ENCODE assay signal across 11 cellular contexts in the genomic region with DNA sequence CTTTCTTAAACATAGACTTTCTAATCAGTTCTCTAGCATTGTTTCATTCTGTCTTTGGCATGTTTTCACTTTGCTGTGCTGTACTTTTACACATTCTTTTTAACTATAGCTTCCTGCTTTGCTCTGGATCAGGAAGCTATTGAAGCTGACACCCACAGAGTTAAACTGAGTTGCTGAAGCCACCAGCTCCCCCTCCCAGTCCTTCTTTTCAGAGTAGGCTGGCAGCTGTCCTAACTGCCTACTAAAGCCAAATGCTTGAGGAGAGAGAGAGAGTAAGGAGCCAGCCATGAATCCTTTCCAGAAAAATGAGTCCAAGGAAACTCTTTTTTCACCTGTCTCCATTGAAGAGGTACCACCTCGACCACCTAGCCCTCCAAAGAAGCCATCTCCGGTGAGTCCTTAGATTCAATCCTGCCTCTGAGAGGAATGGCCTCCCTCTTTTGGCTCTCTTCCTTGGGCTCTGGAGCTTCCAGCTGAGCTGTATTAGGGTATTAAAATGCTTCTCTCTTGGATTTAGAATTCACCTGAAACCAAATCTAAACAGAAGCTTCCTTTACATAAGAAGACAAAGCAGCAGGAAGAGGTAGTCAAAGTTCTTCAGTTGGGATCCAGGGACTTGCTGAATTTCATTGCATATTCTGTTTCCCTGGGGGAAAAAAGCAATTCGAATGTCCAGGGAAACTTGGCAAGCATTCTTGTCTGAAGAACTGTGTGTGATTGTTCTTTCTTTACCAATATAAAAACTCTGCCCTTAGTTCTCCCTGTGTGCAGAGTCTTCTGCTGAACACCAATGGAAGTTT. TPM values are rescaled to one million over a fixed set of nuclear protein-coding genes. Genes with fewer than 3 reads are reported as not detected.
DNase-seq lines count a peak whose midpoint lies in the region; ATAC-seq and TF ChIP-seq lines count a peak whose summit lies in the region.
"Had no signal": no experiment of that assay in that cellular context is flagged by ENCODE, and none has a peak within 500 bp of the region (broad histone marks: within the 10 kb centered on the region; RNA-seq: fewer than 3 reads in every experiment).

TSS of gene SLC15A2 (plus strand) at position 211 of the 800 bp plus-strand sequence. CDS start at position 287, 76 bp downstream.

- H3K27me3 Mint-ChIP-seq in GM23338 (ENCODE audit: insufficient read depth, low read depth, poor library complexity) = peaks cover 9% of the 10 kb centered on the region
- no peaks in the 10 kb centered on the region for H3K27me3 Mint-ChIP-seq in brain
- no peaks in the 10 kb centered on the region for H3K27me3 Mint-ChIP-seq in CD4-positive, alpha-beta memory T cell

- no peaks in the 10 kb centered on the region for H4K20me1 ChIP-seq in GM23338 (replicated peaks; ENCODE audit: insufficient read depth)

- H2AFZ ChIP-seq in GM23338 = peak within 1 kb of the TSS; percentile 0; the same call in 1 of the 2 replicates

- H3K79me2 ChIP-seq in GM23338 (replicated peaks; ENCODE audit: insufficient read depth) = no peaks in the 10 kb centered on the region

- CTCF ChIA-PET in CD4-positive, alpha-beta memory T cell (lab: Charles Lee; ENCODE audit: partially characterized antibody) = no interaction called here

- WGBS in psoas muscle, 3 donors = 5 to 16% (median 11%) methylated on average over 3 of the region's 3 CpGs

- H3K27ac Mint-ChIP-seq in GM23338 (peak within 1 kb of the TSS; percentile 97), brain (peak within 1 kb of the TSS; percentile 6 to 93 (median 86))
- H3K27ac Mint-ChIP-seq in CD4-positive, alpha-beta memory T cell = peak within 1 kb of the TSS in 1 of 7 donors; percentile 16

- TF ChIP-seq CTCF in GM23338 (conservative IDR thresholded peaks at IDR 0.05; ENCODE audit: low read depth in 2 of 2) = no peak
- no peak for TF ChIP-seq CTCF in brain (conservative IDR thresholded peaks at IDR 0.05)
- TF ChIP-seq CTCF in psoas muscle (IDR thresholded peaks at IDR 0.05) = no peak

- POLR2A ChIA-PET in CD4-positive, alpha-beta memory T cell (lab: Charles Lee; ENCODE audit: partially characterized antibody) = no interaction called here

- H3K27ac ChIP-seq in GM23338 (ENCODE audit: low read depth) (peak within 1 kb of the TSS; percentile 83), iPS-18a (ENCODE audit: low read length) (peak within 1 kb of the TSS; percentile 68), psoas muscle (no peak within 1 kb of the TSS)
- H3K27ac ChIP-seq in CD4-positive, alpha-beta memory T cell (ENCODE audit: low read depth, low read length) = no peak within 1 kb of the TSS

- no peaks in the 10 kb centered on the region for H3K9me3 Mint-ChIP-seq in GM23338
- no peaks in the 10 kb centered on the region for H3K9me3 Mint-ChIP-seq in brain
- peaks cover 0 to 2% (median 0%) of the 10 kb centered on the region in 8 donors for H3K9me3 Mint-ChIP-seq in CD4-positive, alpha-beta memory T cell

- intact Hi-C loops in psoas muscle (cut with DNase I) = no loop called here
- intact Hi-C loops in CD4-positive, alpha-beta memory T cell (cut with micrococcal nuclease) = no loop called here

- H3K27me3 ChIP-seq in GM23338 (ENCODE audit: insufficient read depth) (no peaks in the 10 kb centered on the region), iPS-18a (ENCODE audit: control insufficient read depth, insufficient read depth, low read length) (no peaks in the 10 kb centered on the region), psoas muscle (ENCODE audit: insufficient read depth in 3 of 3, low read length in 2 of 3) (no peaks in the 10 kb centered on the region)
- no peaks in the 10 kb centered on the region for H3K27me3 ChIP-seq in CD4-positive, alpha-beta memory T cell (ENCODE audit: insufficient read depth, low read length)

- H3K9me3 ChIP-seq in iPS-18a (ENCODE audit: control insufficient read depth, low read depth, low read length) = no peaks in the 10 kb centered on the region
- H3K9me3 ChIP-seq in psoas muscle = no peaks in the 10 kb centered on the region
- no peaks in the 10 kb centered on the region for H3K9me3 ChIP-seq in CD4-positive, alpha-beta memory T cell (ENCODE audit: control insufficient read depth in 1 of 2, low read length in 2 of 2)

- peak; percentile 90 for ATAC-seq in GM23338
- ATAC-seq in psoas muscle = peak in 3 of 4 donors; percentile 48 to 71 (median 65)
- ATAC-seq in GM18498 (IDR thresholded peaks at IDR 0.05; ENCODE audit: unreplicated experiment) = no peak
- ATAC-seq in GM21367 (IDR thresholded peaks at IDR 0.05; ENCODE audit: unreplicated experiment) = no peak

- no peaks in the 10 kb centered on the region for H3K9me2 ChIP-seq in GM23338 (ENCODE audit: insufficient read depth)

- peaks cover 14% of the 10 kb centered on the region for H3K36me3 Mint-ChIP-seq in GM23338 (ENCODE audit: low read depth)
- peaks cover 10% of the 10 kb centered on the region for H3K36me3 Mint-ChIP-seq in brain
- peaks cover 2 to 4% of the 10 kb centered on the region in 2 donors for H3K36me3 Mint-ChIP-seq in CD4-positive, alpha-beta memory T cell

- H3K4me1 Mint-ChIP-seq in GM23338 = peaks cover 52% of the 10 kb centered on the region
- H3K4me1 Mint-ChIP-seq in brain = peaks cover 21% of the 10 kb centered on the region
- no peaks in the 10 kb centered on the region for H3K4me1 Mint-ChIP-seq in CD4-positive, alpha-beta memory T cell

- H3K9ac ChIP-seq in iPS-18a (ENCODE audit: low read length) = peak within 1 kb of the TSS; percentile 26

- H3K4me3 ChIP-seq in GM23338 (peak within 1 kb of the TSS; percentile 39), iPS-18a (ENCODE audit: low read length) (peak within 1 kb of the TSS; percentile 43), psoas muscle (no peak within 1 kb of the TSS)
- no peak within 1 kb of the TSS for H3K4me3 ChIP-seq in CD4-positive, alpha-beta memory T cell (ENCODE audit: low read length in 2 of 2)

- DNase-seq in GM23338 (ENCODE audit: low spot score) (peak; percentile 60), psoas muscle (no peak), 8988T (no peak)
- DNase-seq in CD4-positive, alpha-beta memory T cell = no peak
- DNase-seq: cerebellar nuclear complex; NCI-H2081; stimulated activated CD4-positive, alpha-beta T cell treated with anti-CD3 and anti-CD28 coated beads, Interleukin-15, amount 100 ng/mL, for 24 hours had no signal

- H3K4me1 ChIP-seq in GM23338 (ENCODE audit: insufficient read depth) (peaks cover 36% of the 10 kb centered on the region), iPS-18a (ENCODE audit: control insufficient read depth, low read depth, low read length) (peaks cover 31% of the 10 kb centered on the region), psoas muscle (peaks cover 23% of the 10 kb centered on the region)
- no peaks in the 10 kb centered on the region for H3K4me1 ChIP-seq in CD4-positive, alpha-beta memory T cell (ENCODE audit: insufficient read depth, low read length)

- peaks cover 2% of the 10 kb centered on the region; the same call in 1 of the 2 replicates for H3F3A ChIP-seq in GM23338 (replicated peaks; ENCODE audit: low read depth)

- peak within 1 kb of the TSS; percentile 41 for H3K4me2 ChIP-seq in GM23338

- H3K4me3 Mint-ChIP-seq in GM23338 (peak within 1 kb of the TSS; percentile 63), brain (peak within 1 kb of the TSS; percentile 34 to 87 (median 74))
- H3K4me3 Mint-ChIP-seq in CD4-positive, alpha-beta memory T cell = no peak within 1 kb of the TSS

- H3K36me3 ChIP-seq in GM23338 (ENCODE audit: insufficient read depth) (no peaks in the 10 kb centered on the region), iPS-18a (ENCODE audit: control insufficient read depth, low read depth, low read length) (no peaks in the 10 kb centered on the region), psoas muscle (ENCODE audit: insufficient read depth in 1 of 2, low read depth in 1 of 2) (no peaks in the 10 kb centered on the region)
- H3K36me3 ChIP-seq in CD4-positive, alpha-beta memory T cell (ENCODE audit: insufficient read depth, low read length) = no peaks in the 10 kb centered on the region

TF ChIP-seq in GM23338, 12 proteins besides CTCF, POLR2A, EP300 and RAD21 (continues in another document):
- TF ChIP-seq JUNB (IDR thresholded peaks at IDR 0.05; ENCODE audit: unreplicated experiment) (no peak), POLR2AphosphoS5 (IDR thresholded peaks at IDR 0.05; ENCODE audit: low read depth) (no peak), ZNF114 (CRISPR knock-in tag; IDR thresholded peaks at IDR 0.05) (0 out of 2 replicates have a peak, but pooled peaks have one; percentile 84), EZH2phosphoT487 (IDR thresholded peaks at IDR 0.05; ENCODE audit: unreplicated experiment) (no peak)

RNA-seq across cellular contexts. Expression of gene SLC15A2, which starts in this region (rescaled TPM):
- total RNA-seq in GM23338 (2014; rRNA removed; shearing (Covaris generic)) = 0.90 and 5.2 TPM in 2 replicates
- polyA plus RNA-seq in GM23338 (2016; fragmentation: Nextera tagmentation; extraction: Ambion mirVana) = 0.26 and 0.49 TPM in 2 replicates
- polyA plus RNA-seq in brain (ENCODE audit: insufficient read depth, low read depth, low replicate concordance) = 2.9 TPM
- 1 to 10 TPM in 1 of 4 donors, under 1 TPM in 3; 0.52 to 1.8 (median 0.68) TPM for total RNA-seq in psoas muscle
- under 1 TPM; 0.30 to 0.38 (median 0.36) TPM for polyA plus RNA-seq in psoas muscle
- total RNA-seq in CD4-positive, alpha-beta memory T cell = 1 to 10 TPM; 2.0 to 4.3 TPM
- under 1 TPM; 0.15 to 0.59 TPM for polyA plus RNA-seq in CD4-positive, alpha-beta memory T cell

Comparison
In these comparisons a context has a peak if more than half of its experiments do, and no peak if none do; other contexts are left out.
1. ATAC-seq: peak in GM23338 (single experiment) and psoas muscle (3 of 4); none in GM18498 (single experiment) and GM21367 (single experiment).
2. H3K27ac ChIP-seq: peak in GM23338 (single experiment) and iPS-18a (single experiment); none in psoas muscle (single experiment) and CD4-positive, alpha-beta memory T cell (single experiment).
3. H3K4me3 ChIP-seq: peak in GM23338 (single experiment) and iPS-18a (single experiment); none in psoas muscle (single experiment) and CD4-positive, alpha-beta memory T cell (0 of 2).
4. H3K4me3 Mint-ChIP-seq: peak in GM23338 (single experiment) and brain (5 of 5); none in CD4-positive, alpha-beta memory T cell (0 of 8).